ENCODE assay signal across 14 cellular contexts in the genomic region with DNA sequence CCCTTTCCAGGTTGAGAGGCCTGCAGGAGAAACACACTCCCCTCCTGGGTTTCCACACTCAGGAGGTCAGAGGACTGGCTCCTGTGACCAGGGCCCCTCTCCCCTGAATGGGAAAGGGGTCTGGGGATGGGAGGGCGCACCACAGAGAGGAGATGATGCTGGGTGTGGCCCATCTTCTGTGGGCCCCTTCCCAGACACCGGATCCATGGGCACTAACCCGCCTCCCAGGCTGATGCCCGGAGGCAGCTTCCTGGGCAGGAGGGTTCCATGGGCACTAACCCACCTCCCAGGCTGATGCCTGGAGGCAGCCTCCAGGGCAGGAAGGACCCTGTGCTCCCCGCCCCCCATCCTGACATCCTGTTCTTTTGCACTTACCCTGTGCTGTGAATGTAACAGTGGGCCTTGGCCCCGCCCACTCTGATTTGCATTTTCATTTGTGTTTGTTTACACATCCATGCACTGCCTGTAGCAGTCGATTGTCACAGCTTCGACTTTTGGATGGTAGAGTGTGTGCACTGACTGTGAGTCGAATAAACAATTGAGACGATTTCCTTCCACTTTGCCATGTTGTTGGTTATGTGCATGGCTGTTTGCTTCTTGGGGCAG. TPM values are rescaled to one million over a fixed set of nuclear protein-coding genes. Genes with fewer than 3 reads are reported as not detected.
DNase-seq lines count a peak whose midpoint lies in the region; ATAC-seq and TF ChIP-seq lines count a peak whose summit lies in the region.
"Had no signal": no experiment of that assay in that cellular context is flagged by ENCODE, and none has a peak within 500 bp of the region (broad histone marks: within the 10 kb centered on the region; RNA-seq: fewer than 3 reads in every experiment).

No MANE protein-coding gene starts in this region.

- H3K4me3 ChIP-seq in CD8-positive, alpha-beta T cell (ENCODE audit: low read depth, low read length): no peak overlapping the region
- H3K4me3 ChIP-seq in iPS-18a (ENCODE audit: low read length) (peak overlapping the region; percentile 7), hepatocyte (no peak overlapping the region)
- H3K4me3 ChIP-seq: sigmoid colon, SK-N-MC had no signal

- H3K36me3 ChIP-seq in CD8-positive, alpha-beta T cell (ENCODE audit: insufficient read depth, low read length): peaks cover 5% of the 10 kb centered on the region
- peaks cover 5% of the 10 kb centered on the region for H3K36me3 ChIP-seq in iPS-18a (ENCODE audit: control insufficient read depth, low read depth, low read length)
- no peaks in the 10 kb centered on the region for H3K36me3 ChIP-seq in hepatocyte (replicated peaks; ENCODE audit: insufficient read depth, low read depth)

- POLR2A ChIA-PET in CD8-positive, alpha-beta T cell (lab: Charles Lee): interaction anchor here (0.6 kb wide), 1 partner anchor 76 kb away, joined by 4 read pairs; no protein-coding TSS in a partner anchor
- POLR2A ChIA-PET in activated B cell treated with CpG ODN at 0.5 μM for 24 hours (lab: Charles Lee): interaction anchor here (0.6 to 1.3 kb wide), 3 partner anchors 10 to 52 kb away, joined by 3 to 6 read pairs (median 4); a partner anchor contains a TSS

- no peaks in the 10 kb centered on the region for H3K23me2 ChIP-seq in H9 (ENCODE audit: insufficient read length, low read depth, low read length, poor library complexity, severe bottlenecking)

- no peaks in the 10 kb centered on the region for H3K79me1 ChIP-seq in H9 (ENCODE audit: insufficient read depth, low read depth, low read length, poor library complexity, severe bottlenecking)

- no peak overlapping the region for H3K27ac ChIP-seq in CD8-positive, alpha-beta T cell (ENCODE audit: low read depth, low read length)
- H3K27ac ChIP-seq in H9 (ENCODE audit: insufficient read length, low read depth, low read length) (no peak overlapping the region), iPS-18a (ENCODE audit: low read length) (no peak overlapping the region), hepatocyte (no peak overlapping the region)
- H3K27ac ChIP-seq: sigmoid colon, SK-N-MC had no signal

- no peaks in the 10 kb centered on the region for H3K27me3 Mint-ChIP-seq in CD8-positive, alpha-beta T cell (ENCODE audit: low read depth)
- H3K27me3 Mint-ChIP-seq in H9 (ENCODE audit: low read depth) (no peaks in the 10 kb centered on the region), activated B cell treated with CpG ODN at 0.5 μM for 24 hours (no peaks in the 10 kb centered on the region), type B pancreatic cell (no peaks in the 10 kb centered on the region)
- H3K27me3 Mint-ChIP-seq: central memory CD8-positive, alpha-beta T cell had no signal

- H2BK12ac ChIP-seq in H9 (ENCODE audit: insufficient read length, low read depth, low read length): no peak overlapping the region

- H3K4me2 ChIP-seq in H9 (ENCODE audit: insufficient read depth, insufficient read length, low read length): peak overlapping the region; percentile 1
- no peak overlapping the region for H3K4me2 ChIP-seq in hepatocyte

- in situ Hi-C loops in G401 (cut with HindIII; ENCODE audit: low sequenced_read_pairs): no loop called here

- no peaks in the 10 kb centered on the region for H3K9me3 ChIP-seq in CD8-positive, alpha-beta T cell (ENCODE audit: low read length)
- H3K9me3 ChIP-seq in H9 (ENCODE audit: control insufficient read depth, low read depth, low read length) (no peaks in the 10 kb centered on the region), iPS-18a (ENCODE audit: control insufficient read depth, low read depth, low read length) (no peaks in the 10 kb centered on the region), hepatocyte (ENCODE audit: low read depth) (no peaks in the 10 kb centered on the region)
- H3K9me3 ChIP-seq: Caco-2, sigmoid colon had no signal

- no peak overlapping the region for H4K91ac ChIP-seq in H9 (ENCODE audit: insufficient read length, low read depth, low read length)

- H3T11ph ChIP-seq in H9 (ENCODE audit: low read length): no peak overlapping the region

- ATAC-seq in CD8-positive, alpha-beta T cell: peak; percentile 42
- no peak for ATAC-seq in activated B cell treated with CpG ODN at 0.5 μM for 24 hours (ENCODE audit: low read depth)
- ATAC-seq: left lobe of liver had no signal

- H3K79me2 ChIP-seq in H9 (ENCODE audit: insufficient read depth, low read length): no peaks in the 10 kb centered on the region
- H3K79me2 ChIP-seq in hepatocyte: no peaks in the 10 kb centered on the region

- H3K9ac ChIP-seq in H9 (ENCODE audit: extremely low read depth, insufficient read length, low read length): no peak overlapping the region
- peak overlapping the region; percentile 22 for H3K9ac ChIP-seq in iPS-18a (ENCODE audit: low read length)

- no peak overlapping the region for H4K8ac ChIP-seq in H9 (replicated peaks; ENCODE audit: insufficient read length, low read depth, low read length)

- peak in 4 of 7 experiments; percentile 20 to 65 (median 42) for DNase-seq in CD8-positive, alpha-beta T cell
- DNase-seq in H9: peak; percentile 92
- DNase-seq in activated B cell treated with CpG ODN at 0.5 μM for 24 hours: no peak
- DNase-seq in hepatocyte (ENCODE audit: low spot score): no peak
- no peak for DNase-seq in G401 (ENCODE audit: low spot score)
- DNase-seq in type B pancreatic cell (ENCODE audit: extremely low spot score, unreplicated experiment): no peak
- DNase-seq: HFFc6, sigmoid colon had no signal

- peak overlapping the region; percentile 11 for H3K4me3 Mint-ChIP-seq in CD8-positive, alpha-beta T cell
- H3K4me3 Mint-ChIP-seq in H9 (peak overlapping the region; percentile 31 to 69), activated B cell treated with CpG ODN at 0.5 μM for 24 hours (no peak overlapping the region), type B pancreatic cell (no peak overlapping the region)
- H3K4me3 Mint-ChIP-seq: central memory CD8-positive, alpha-beta T cell; HFFc6; nephron had no signal

- TF ChIP-seq CTCF in CD8-positive, alpha-beta T cell (IDR thresholded peaks at IDR 0.05): no peak
- TF ChIP-seq CTCF in H9 (conservative IDR thresholded peaks at IDR 0.05) (no peak), activated B cell treated with CpG ODN at 0.5 μM for 24 hours (IDR thresholded peaks at IDR 0.05) (no peak), hepatocyte (IDR thresholded peaks at IDR 0.05; ENCODE audit: poor library complexity) (no peak), type B pancreatic cell (conservative IDR thresholded peaks at IDR 0.05) (no peak)

- H3K4me1 ChIP-seq in CD8-positive, alpha-beta T cell (ENCODE audit: insufficient read depth, low read length): peaks cover 45% of the 10 kb centered on the region
- peaks cover 5% of the 10 kb centered on the region; the same call in 1 of the 2 replicates for H3K4me1 ChIP-seq in H9 (ENCODE audit: insufficient read depth, low read length)
- peaks cover 19% of the 10 kb centered on the region for H3K4me1 ChIP-seq in iPS-18a (ENCODE audit: control insufficient read depth, low read depth, low read length)
- no peaks in the 10 kb centered on the region for H3K4me1 ChIP-seq in hepatocyte (ENCODE audit: insufficient read depth)
- H3K4me1 ChIP-seq: Caco-2, sigmoid colon had no signal

- H3K27ac Mint-ChIP-seq in CD8-positive, alpha-beta T cell: peak overlapping the region; percentile 82
- H3K27ac Mint-ChIP-seq in H9 (peak overlapping the region; percentile 79 to 84 (median 83); a peak in 6 of 7 replicates), activated B cell treated with CpG ODN at 0.5 μM for 24 hours (peak overlapping the region; percentile 56), type B pancreatic cell (no peak overlapping the region)
- H3K27ac Mint-ChIP-seq: HFFc6, nephron had no signal

- H2AK5ac ChIP-seq in H9 (ENCODE audit: insufficient read length, low read length): no peak overlapping the region

- no peak overlapping the region for H3K14ac ChIP-seq in H9 (ENCODE audit: insufficient read depth, low read length)

- CTCF ChIA-PET in CD8-positive, alpha-beta T cell (lab: Charles Lee): no interaction called here
- CTCF ChIA-PET in activated B cell treated with CpG ODN at 0.5 μM for 24 hours (lab: Charles Lee): no interaction called here

- H3K27me3 ChIP-seq in CD8-positive, alpha-beta T cell (ENCODE audit: insufficient read depth, low read length): no peaks in the 10 kb centered on the region
- H3K27me3 ChIP-seq in H9 (ENCODE audit: insufficient read depth, low read length) (no peaks in the 10 kb centered on the region), iPS-18a (ENCODE audit: control insufficient read depth, insufficient read depth, low read length) (no peaks in the 10 kb centered on the region), hepatocyte (no peaks in the 10 kb centered on the region)
- H3K27me3 ChIP-seq: sigmoid colon had no signal

- no peak overlapping the region for H2BK20ac ChIP-seq in H9 (ENCODE audit: low read depth, low read length, poor library complexity, severe bottlenecking)

- H3K4ac ChIP-seq in H9 (ENCODE audit: low read depth, low read length): no peak overlapping the region

- H4K20me1 ChIP-seq in H9 (ENCODE audit: control insufficient read depth, insufficient read depth, insufficient read length) (no peaks in the 10 kb centered on the region), hepatocyte (ENCODE audit: insufficient read depth, poor library complexity, severe bottlenecking) (no peaks in the 10 kb centered on the region)

- peaks cover 49% of the 10 kb centered on the region for H3K4me1 Mint-ChIP-seq in CD8-positive, alpha-beta T cell (ENCODE audit: low read depth)
- H3K4me1 Mint-ChIP-seq in H9 (peaks cover 14 to 23% of the 10 kb centered on the region in 2 experiments), activated B cell treated with CpG ODN at 0.5 μM for 24 hours (peaks cover 26% of the 10 kb centered on the region), type B pancreatic cell (ENCODE audit: unreplicated experiment) (no peaks in the 10 kb centered on the region)
- H3K4me1 Mint-ChIP-seq: nephron had no signal

- H2BK120ac ChIP-seq in H9 (ENCODE audit: low read depth, low read length, poor library complexity, severe bottlenecking): no peak overlapping the region

- H3K18ac ChIP-seq in H9 (ENCODE audit: insufficient read length, low read depth, low read length): no peak overlapping the region

- H3K9me3 Mint-ChIP-seq in CD8-positive, alpha-beta T cell: no peaks in the 10 kb centered on the region
- H3K9me3 Mint-ChIP-seq in H9 (no peaks in the 10 kb centered on the region), activated B cell treated with CpG ODN at 0.5 μM for 24 hours (no peaks in the 10 kb centered on the region), type B pancreatic cell (no peaks in the 10 kb centered on the region)
- H3K9me3 Mint-ChIP-seq: central memory CD8-positive, alpha-beta T cell; HFFc6; nephron had no signal

- H3K56ac ChIP-seq in H9 (ENCODE audit: insufficient read length, low read depth, low read length): no peak overlapping the region

- H3K9me2 ChIP-seq in hepatocyte (replicated peaks; ENCODE audit: insufficient read depth): no peaks in the 10 kb centered on the region

- no peak overlapping the region for H2AFZ ChIP-seq in H9 (ENCODE audit: low read length)
- no peak overlapping the region for H2AFZ ChIP-seq in hepatocyte

- intact Hi-C loops in CD8-positive, alpha-beta T cell (cut with DNase I, micrococcal nuclease): no loop called here
- intact Hi-C loops in activated B cell treated with CpG ODN at 0.5 μM for 24 hours (cut with micrococcal nuclease): no loop called here

- H2BK15ac ChIP-seq in H9 (ENCODE audit: low read depth, low read length): no peak overlapping the region

- H3K36me3 Mint-ChIP-seq in CD8-positive, alpha-beta T cell: peaks cover 18% of the 10 kb centered on the region
- peaks cover 10 to 19% (median 19%) of the 10 kb centered on the region in 3 experiments; a peak in 5 of 7 replicates for H3K36me3 Mint-ChIP-seq in H9 (ENCODE audit: insufficient read depth in 1 of 3, low read depth in 3 of 3)
- peaks cover 10% of the 10 kb centered on the region for H3K36me3 Mint-ChIP-seq in activated B cell treated with CpG ODN at 0.5 μM for 24 hours (ENCODE audit: low read depth)
- no peaks in the 10 kb centered on the region for H3K36me3 Mint-ChIP-seq in type B pancreatic cell

- H4K5ac ChIP-seq in H9 (ENCODE audit: insufficient read length, low read depth, low read length): no peak overlapping the region

- WGBS in H9 (ENCODE audit: extremely low coverage, insufficient read length, low lambda C conversion rate): no CpG with 5 or more reads among the region's 10 CpGs
- 73% methylated on average over 10 of the region's 10 CpGs for WGBS in hepatocyte (ENCODE audit: low lambda C conversion rate, missing lambda C conversion rate)

- H3K23ac ChIP-seq in H9 (ENCODE audit: insufficient read length, low read depth, low read length): no peak overlapping the region

- no peak overlapping the region for H2BK5ac ChIP-seq in H9 (ENCODE audit: insufficient read length, low read length)

RNA-seq across cellular contexts. Expression of a gene that starts 9.3 kb away (rescaled TPM):
- 1 to 10 TPM; 4.6 to 5.1 TPM for total RNA-seq in CD8-positive, alpha-beta T cell
- total RNA-seq in H9 (2021) (42.6 and 43.3 TPM in 2 replicates), activated B cell treated with CpG ODN at 0.5 μM for 24 hours (10.9 and 11.3 TPM in 2 replicates), hepatocyte (16.2 and 23.8 TPM in 2 replicates), type B pancreatic cell (ENCODE audit: low replicate concordance) (20.2 and 21.1 TPM in 2 replicates)
- 17.2 and 20.6 TPM in 2 replicates for polyA plus RNA-seq in hepatocyte
- total RNA-seq in G401 (2014; rRNA removed; shearing (Covaris generic)): 24.4 and 29.1 TPM in 2 replicates

RNA-seq across cellular contexts. Expression of a gene that starts 35.2 kb away (rescaled TPM):
- 10 to 100 TPM; 63.5 to 69.0 TPM for total RNA-seq in CD8-positive, alpha-beta T cell
- total RNA-seq in H9 (2021) (37.8 and 38.8 TPM in 2 replicates), activated B cell treated with CpG ODN at 0.5 μM for 24 hours (42.1 and 50.0 TPM in 2 replicates), hepatocyte (16.8 and 29.5 TPM in 2 replicates), type B pancreatic cell (ENCODE audit: low replicate concordance) (38.4 and 41.6 TPM in 2 replicates)
- 23.4 and 33.3 TPM in 2 replicates for polyA plus RNA-seq in hepatocyte
- total RNA-seq in G401 (2014; rRNA removed; shearing (Covaris generic)): 7.8 and 20.5 TPM in 2 replicates

RNA-seq across cellular contexts. Expression of a gene that starts 39.0 kb away (rescaled TPM):
- total RNA-seq in CD8-positive, alpha-beta T cell: 1 to 10 TPM; 5.6 to 6.3 TPM
- total RNA-seq in H9 (2021): 15.0 and 15.7 TPM in 2 replicates
- 6.8 and 8.2 TPM in 2 replicates for total RNA-seq in activated B cell treated with CpG ODN at 0.5 μM for 24 hours
- 39.3 and 40.4 TPM in 2 replicates for total RNA-seq in hepatocyte
- 59.4 and 64.6 TPM in 2 replicates for polyA plus RNA-seq in hepatocyte
- 21.5 and 22.7 TPM in 2 replicates for total RNA-seq in G401 (2014; rRNA removed; shearing (Covaris generic))
- 14.5 and 28.4 TPM in 2 replicates for total RNA-seq in type B pancreatic cell (ENCODE audit: low replicate concordance)

RNA-seq across cellular contexts. Expression of a gene that starts 39.6 kb away (rescaled TPM):
- 10 to 100 TPM; 24.7 to 26.8 TPM for total RNA-seq in CD8-positive, alpha-beta T cell
- 140 and 145 TPM in 2 replicates for total RNA-seq in H9 (2021)
- 65.5 and 67.2 TPM in 2 replicates for total RNA-seq in activated B cell treated with CpG ODN at 0.5 μM for 24 hours
- 72.3 and 72.4 TPM in 2 replicates for total RNA-seq in hepatocyte
- polyA plus RNA-seq in hepatocyte: 55.3 and 60.9 TPM in 2 replicates
- total RNA-seq in G401 (2014; rRNA removed; shearing (Covaris generic)): 215 and 261 TPM in 2 replicates
- 102 and 115 TPM in 2 replicates for total RNA-seq in type B pancreatic cell (ENCODE audit: low replicate concordance)

RNA-seq across cellular contexts. Expression of a gene that starts 43.5 kb away (rescaled TPM):
- 10 to 100 TPM; 64.9 to 68.3 TPM for total RNA-seq in CD8-positive, alpha-beta T cell
- 69.0 and 69.5 TPM in 2 replicates for total RNA-seq in H9 (2021)
- total RNA-seq in activated B cell treated with CpG ODN at 0.5 μM for 24 hours: 60.4 and 62.9 TPM in 2 replicates
- total RNA-seq in hepatocyte: 68.3 and 85.4 TPM in 2 replicates
- polyA plus RNA-seq in hepatocyte: 124 and 189 TPM in 2 replicates
- 43.6 and 54.3 TPM in 2 replicates for total RNA-seq in G401 (2014; rRNA removed; shearing (Covaris generic))
- 126 and 224 TPM in 2 replicates for total RNA-seq in type B pancreatic cell (ENCODE audit: low replicate concordance)

Comparison
In these comparisons a context has a peak if more than half of its experiments do, and no peak if none do; other contexts are left out.
1. DNase-seq: peak in CD8-positive, alpha-beta T cell (4 of 7) and H9 (single experiment); none in activated B cell treated with CpG ODN at 0.5 μM for 24 hours (single experiment), hepatocyte (single experiment), G401 (single experiment) and type B pancreatic cell (single experiment).
2. H3K4me3 Mint-ChIP-seq: peak in CD8-positive, alpha-beta T cell (single experiment) and H9 (2 of 2); none in activated B cell treated with CpG ODN at 0.5 μM for 24 hours (single experiment) and type B pancreatic cell (single experiment).